ENCODE assay signal across 20 cellular contexts in the genomic region with DNA sequence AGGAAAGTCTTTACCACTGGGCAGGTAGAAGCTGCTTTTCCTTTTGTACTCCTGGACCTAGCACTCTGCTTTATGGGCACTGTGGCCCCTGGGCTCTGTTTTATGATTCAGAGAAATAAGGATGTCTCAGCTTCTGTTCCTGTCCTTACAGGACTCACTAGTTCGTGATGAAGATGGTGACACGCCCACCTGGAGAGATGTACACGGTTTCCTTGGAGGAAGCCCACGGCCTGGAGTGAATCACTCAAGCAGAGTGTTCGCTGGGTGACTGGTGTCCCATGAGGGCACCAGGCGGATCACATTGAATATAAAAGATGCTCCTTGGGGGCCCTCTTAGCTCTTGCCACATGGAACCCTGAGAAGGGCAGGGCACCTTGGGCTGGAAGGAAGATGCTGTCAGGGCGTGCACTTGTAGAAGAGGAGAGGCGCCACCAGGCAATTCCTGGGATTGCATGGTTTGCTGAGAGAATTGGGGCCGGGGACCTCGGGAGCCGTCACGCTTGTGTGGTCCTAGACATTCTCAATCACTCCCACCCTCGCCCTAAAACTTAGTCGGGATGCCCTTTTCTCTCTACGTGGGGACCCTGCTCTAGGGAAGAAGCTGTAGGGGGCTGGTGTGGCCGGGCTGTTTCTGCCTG.
A peak's percentile ranks its signal among the peaks of the same experiment; 100 is the strongest.
DNase-seq lines count a peak whose midpoint lies in the region; ATAC-seq, FAIRE-seq and TF ChIP-seq lines count a peak whose summit lies in the region.
"Had no signal": no experiment of that assay in that cellular context is flagged by ENCODE, and none has a peak within 500 bp of the region (broad histone marks: within the 10 kb centered on the region; RNA-seq: fewer than 3 reads in every experiment).

No MANE protein-coding gene starts in this region.

- H4K20me1 ChIP-seq in BLaER1 treated with 17β-estradiol and CSF1 and Interleukin-3, amounts not matched to agents 10 nM and 100 nM, result no peaks in the 10 kb centered on the region; a peak in 1 of 22 replicates
- no peaks in the 10 kb centered on the region for H4K20me1 ChIP-seq in H1 (replicated peaks in 1 of 2; ENCODE audit: control insufficient read depth in 1 of 2, insufficient read depth in 2 of 2, low read length in 2 of 2)
- H4K20me1 ChIP-seq in keratinocyte (ENCODE audit: control insufficient read depth, extremely low read depth, insufficient read depth, low read length), result no peaks in the 10 kb centered on the region

- H3K4me1 ChIP-seq in BLaER1 treated with 17β-estradiol and CSF1 and Interleukin-3, amounts not matched to agents 10 nM and 100 nM, result peaks cover 3 to 16% (median 13%) of the 10 kb centered on the region in 10 experiments; a peak in 18 of 20 replicates
- no peaks in the 10 kb centered on the region for H3K4me1 ChIP-seq in H1 (replicated peaks in 1 of 4; ENCODE audit: control insufficient read depth in 3 of 4, insufficient read depth in 4 of 4, low read length in 3 of 4)
- peaks cover 30% of the 10 kb centered on the region for H3K4me1 ChIP-seq in keratinocyte (ENCODE audit: control insufficient read depth, extremely low read depth, insufficient read depth, low read length)
- no peaks in the 10 kb centered on the region for H3K4me1 ChIP-seq in adrenal gland (replicated peaks in 1 of 2)
- no peaks in the 10 kb centered on the region for H3K4me1 ChIP-seq in gastrocnemius medialis
- H3K4me1 ChIP-seq: A549 had no signal

- FAIRE-seq in H1 (lab: Jason Lieb, UNC), result no peak
- FAIRE-seq in keratinocyte (lab: Jason Lieb, UNC), result peak; percentile 5
- FAIRE-seq: A549, D721Med, H54, K562, RCC 7860 had no signal

- in situ Hi-C loops in gastrocnemius medialis (cut with MboI; ENCODE audit: low sequenced_read_pairs in 4 of 4), result no loop called here

- no peak overlapping the region for H3K56ac ChIP-seq in H1 (replicated peaks; ENCODE audit: insufficient read length, low read depth, low read length)

- no peak overlapping the region for H3K4me3 ChIP-seq in BLaER1 treated with 17β-estradiol and CSF1 and Interleukin-3, amounts not matched to agents 10 nM and 100 nM
- H3K4me3 ChIP-seq in H1 (ENCODE audit: extremely low read depth in 1 of 4, insufficient read depth in 2 of 4, low read depth in 3 of 4, low read length in 4 of 4) (no peak overlapping the region), keratinocyte (ENCODE audit: control insufficient read depth in 2 of 3, extremely low read depth in 1 of 3, insufficient read depth in 2 of 3, low read depth in 1 of 3, low read length in 3 of 3) (no peak overlapping the region), adrenal gland (no peak overlapping the region), gastrocnemius medialis (no peak overlapping the region)
- H3K4me3 ChIP-seq: A549, K562 had no signal

- H3K79me2 ChIP-seq in H1 (ENCODE audit: control insufficient read depth in 1 of 2, insufficient read depth in 2 of 2, low read length in 2 of 2) (no peaks in the 10 kb centered on the region), keratinocyte (ENCODE audit: control insufficient read depth, insufficient read depth, low read length) (no peaks in the 10 kb centered on the region)

- H3K4ac ChIP-seq in H1 (replicated peaks; ENCODE audit: insufficient read length, low read depth, low read length), result no peak overlapping the region

- TF ChIP-seq RAD21 in H1 (IDR thresholded peaks at IDR 0.05 in 1 of 2, conservative IDR thresholded peaks at IDR 0.05 in 1 of 2; ENCODE audit: low read depth in 2 of 2, low read length in 2 of 2), result peak; percentile 31 to 50

- H2AK5ac ChIP-seq in H1 (ENCODE audit: low read depth, low read length), result no peak overlapping the region

- H2BK120ac ChIP-seq in H1 (replicated peaks; ENCODE audit: low read depth, low read length), result no peak overlapping the region

- H3K9me1 ChIP-seq in keratinocyte (ENCODE audit: control insufficient read depth, extremely low read depth, insufficient read depth, low read length), result no peaks in the 10 kb centered on the region

- no peak overlapping the region for H3K23ac ChIP-seq in H1 (ENCODE audit: insufficient read length)

- no peak overlapping the region for H3K14ac ChIP-seq in H1 (ENCODE audit: insufficient read length)

- no peaks in the 10 kb centered on the region for H3K36me3 ChIP-seq in BLaER1 treated with 17β-estradiol and CSF1 and Interleukin-3, amounts not matched to agents 10 nM and 100 nM
- H3K36me3 ChIP-seq in H1 (ENCODE audit: control insufficient read depth in 2 of 4, insufficient read depth in 4 of 4, low read length in 3 of 4), result no peaks in the 10 kb centered on the region
- no peaks in the 10 kb centered on the region for H3K36me3 ChIP-seq in keratinocyte (ENCODE audit: control insufficient read depth in 2 of 2, extremely low read depth in 1 of 2, insufficient read depth in 2 of 2, low read length in 2 of 2)
- no peaks in the 10 kb centered on the region for H3K36me3 ChIP-seq in adrenal gland (replicated peaks in 1 of 2)
- H3K36me3 ChIP-seq in gastrocnemius medialis, result no peaks in the 10 kb centered on the region

- no peak overlapping the region for H3K27ac ChIP-seq in BLaER1 treated with 17β-estradiol and CSF1 and Interleukin-3, amounts not matched to agents 10 nM and 100 nM
- H3K27ac ChIP-seq in H1 (ENCODE audit: low read depth, low read length), result no peak overlapping the region
- no peak overlapping the region for H3K27ac ChIP-seq in keratinocyte (ENCODE audit: control insufficient read depth, insufficient read depth, low read length)
- H3K27ac ChIP-seq in adrenal gland, result no peak overlapping the region
- no peak overlapping the region for H3K27ac ChIP-seq in gastrocnemius medialis
- H3K27ac ChIP-seq: A549 had no signal

- no peak overlapping the region for H2BK5ac ChIP-seq in H1 (ENCODE audit: low read depth, low read length)

- no peak overlapping the region for H4K5ac ChIP-seq in H1 (ENCODE audit: insufficient read length, low read depth, low read length)

- 87% methylated on average over 16 of the region's 16 CpGs; no CpG with 5 or more reads in 1 of the 2 experiments for WGBS in H1 (ENCODE audit: extremely low coverage in 1 of 2, insufficient coverage in 1 of 2, insufficient read length in 1 of 2, insufficient replicate concordance in 2 of 2, low coverage in 1 of 2, low lambda C conversion rate in 2 of 2, missing lambda C conversion rate in 1 of 2), 2 experiments
- 76 to 95% (median 82%) methylated on average over 7 to 16 of the region's 16 CpGs for WGBS in adrenal gland, 4 donors

- H3K27me3 ChIP-seq in BLaER1 treated with 17β-estradiol and CSF1 and Interleukin-3, amounts not matched to agents 10 nM and 100 nM, result no peaks in the 10 kb centered on the region
- H3K27me3 ChIP-seq in H1 (replicated peaks in 1 of 4; ENCODE audit: control insufficient read depth in 3 of 4, extremely low read depth in 1 of 4, insufficient read depth in 3 of 4, low read length in 3 of 4) (no peaks in the 10 kb centered on the region), keratinocyte (ENCODE audit: control insufficient read depth, extremely low read depth, insufficient read depth, low read length) (no peaks in the 10 kb centered on the region), adrenal gland (no peaks in the 10 kb centered on the region), gastrocnemius medialis (peaks cover 0 to 4% (median 0%) of the 10 kb centered on the region in 3 donors)

- no peak overlapping the region for H3K9ac ChIP-seq in BLaER1 treated with 17β-estradiol and CSF1 and Interleukin-3, amounts not matched to agents 10 nM and 100 nM
- H3K9ac ChIP-seq in H1 (replicated peaks in 1 of 4; ENCODE audit: extremely low read depth in 1 of 4, low read depth in 3 of 4, low read length in 3 of 4) (no peak overlapping the region), keratinocyte (ENCODE audit: control insufficient read depth, extremely low read depth, insufficient read depth, low read length) (no peak overlapping the region)

- TF ChIP-seq EP300 in H1 (IDR thresholded peaks at IDR 0.05; ENCODE audit: borderline replicate concordance in 1 of 2, low read depth in 2 of 2, low read length in 2 of 2), result no peak

- POLR2A ChIA-PET in H1 (lab: Charles Lee; ENCODE audit: partially characterized antibody), result no interaction called here

- H3K4me2 ChIP-seq in BLaER1 treated with 17β-estradiol and CSF1 and Interleukin-3, amounts not matched to agents 10 nM and 100 nM, result peak overlapping the region in 8 of 11 experiments; percentile 31 to 65 (median 44); a peak in 14 of 22 replicates
- H3K4me2 ChIP-seq in H1 (ENCODE audit: insufficient read depth in 1 of 2, low read depth in 2 of 2, low read length in 2 of 2), result no peak overlapping the region
- H3K4me2 ChIP-seq in keratinocyte (ENCODE audit: control insufficient read depth, extremely low read depth, insufficient read depth, low read depth, low read length), result no peak overlapping the region
- H3K4me2 ChIP-seq: A549 had no signal

- H2BK15ac ChIP-seq in H1 (ENCODE audit: low read length), result no peak overlapping the region

- H4K8ac ChIP-seq in H1 (ENCODE audit: extremely low read depth, insufficient read depth, low read length), result no peak overlapping the region

- CTCF ChIA-PET in H1 (lab: Charles Lee; ENCODE audit: partially characterized antibody), result interaction anchor here (0.7 to 1.6 kb wide), 5 partner anchors 10 to 290 kb away, joined by 3 to 6 read pairs (median 3); no protein-coding TSS in a partner anchor

- dilution Hi-C loops in keratinocyte (cut with MboI; ENCODE audit: extremely low pct_ligation_motif_present, low sequenced_read_pairs), result no loop called here

- ATAC-seq in gastrocnemius medialis, result no peak
- ATAC-seq: A549; CD8-positive, alpha-beta T cell; K562; SK-N-SH treated with all-trans-retinoic acid at 6 μM for 48 hours had no signal

- H3K23me2 ChIP-seq in H1 (ENCODE audit: low read depth, low read length), result no peaks in the 10 kb centered on the region

- no peak overlapping the region for H4K91ac ChIP-seq in H1 (replicated peaks; ENCODE audit: insufficient read length, low read length)

- DNase-seq in M059J (ENCODE audit: low read depth) (peak; percentile 24), H1 (ENCODE audit: low read depth in 1 of 2, low spot score in 2 of 2) (no peak), keratinocyte (ENCODE audit: low read depth, low spot score) (peak; percentile 58), ecto neural progenitor cell (ENCODE audit: low spot score) (no peak), adrenal gland (no peak), gastrocnemius medialis (no peak), NCI-H2227 (lab: John Stamatoyannopoulos, UW; ENCODE audit: unreplicated experiment) (no peak)
- DNase-seq: CD8-positive, alpha-beta T cell; NCI-H1105; NCI-H2081 treated with DMSO at 0.1 percent for 48 hours; NCI-H748 treated with DMSO at 0.1 percent for 48 hours; NK-92 treated with Interleukin-12 subunit alpha and Interleukin-12 subunit beta, amount 100 ng/mL, for 24 hours; SIG-M5 had no signal

- intact Hi-C loops in adrenal gland (cut with DNase I) (no loop called here), gastrocnemius medialis (cut with DNase I; ENCODE audit: low total_unique reads) (no loop called here)

- H3K9me3 ChIP-seq in BLaER1 treated with 17β-estradiol and CSF1 and Interleukin-3, amounts not matched to agents 10 nM and 100 nM (replicated peaks in 1 of 11), result no peaks in the 10 kb centered on the region
- H3K9me3 ChIP-seq in H1 (ENCODE audit: insufficient read depth in 2 of 2, low read depth in 1 of 2, low read length in 1 of 2) (no peaks in the 10 kb centered on the region), keratinocyte (ENCODE audit: control insufficient read depth, low read depth, low read length) (no peaks in the 10 kb centered on the region), adrenal gland (replicated peaks in 1 of 3) (no peaks in the 10 kb centered on the region), gastrocnemius medialis (no peaks in the 10 kb centered on the region)
- H3K9me3 ChIP-seq: A549 had no signal

- H3K79me1 ChIP-seq in H1 (ENCODE audit: low read depth, low read length), result no peaks in the 10 kb centered on the region

- H3K18ac ChIP-seq in H1 (ENCODE audit: extremely low read depth, low read length), result no peak overlapping the region

- H2BK20ac ChIP-seq in H1 (ENCODE audit: low read length), result no peak overlapping the region

- TF ChIP-seq CTCF in H1 (IDR thresholded peaks at IDR 0.05; ENCODE audit: control extremely low read depth in 1 of 3, insufficient read depth in 1 of 3, low read depth in 1 of 3, low read length in 3 of 3), result peak in 1 of 3 experiments; percentile 21; a peak in 2 of 4 replicates
- peak in 1 of 3 experiments; percentile 3 for TF ChIP-seq CTCF in keratinocyte (optimal IDR thresholded peaks at IDR 0.05 in 1 of 3, IDR thresholded peaks at IDR 0.05 in 1 of 3, conservative IDR thresholded peaks at IDR 0.05 in 1 of 3; ENCODE audit: extremely low read depth in 1 of 3, insufficient read depth in 2 of 3, low read length in 3 of 3)
- TF ChIP-seq CTCF in adrenal gland (IDR thresholded peaks at IDR 0.05), result no peak
- no peak for TF ChIP-seq CTCF in gastrocnemius medialis (IDR thresholded peaks at IDR 0.05 in 4 of 5, conservative IDR thresholded peaks at IDR 0.05 in 1 of 5)

- TF ChIP-seq POLR2A in H1 (IDR thresholded peaks at IDR 0.05; ENCODE audit: control extremely low read depth in 1 of 2, low read depth in 2 of 2, low read length in 2 of 2) (no peak), adrenal gland (IDR thresholded peaks at IDR 0.05) (no peak), gastrocnemius medialis (IDR thresholded peaks at IDR 0.05) (no peak)

- no peak overlapping the region for H2BK12ac ChIP-seq in H1 (ENCODE audit: low read depth, low read length)

- H2AFZ ChIP-seq in H1 (ENCODE audit: low read length) (no peak overlapping the region), keratinocyte (ENCODE audit: control insufficient read depth, low read length) (no peak overlapping the region)

Comparison
In these comparisons a context has a peak if more than half of its experiments do, and no peak if none do; other contexts are left out.
1. H3K4me2 ChIP-seq: peak in BLaER1 treated with 17β-estradiol and CSF1 and Interleukin-3, amounts not matched to agents 10 nM and 100 nM (8 of 11); none in H1 (0 of 2) and keratinocyte (single experiment).
2. DNase-seq: peak in M059J (single experiment) and keratinocyte (single experiment); none in H1 (0 of 2), ecto neural progenitor cell (single experiment), adrenal gland (0 of 7), gastrocnemius medialis (0 of 2) and NCI-H2227 (single experiment).